Comparison of ENCODE assay signal across 9 cellular contexts in the genomic region with DNA sequence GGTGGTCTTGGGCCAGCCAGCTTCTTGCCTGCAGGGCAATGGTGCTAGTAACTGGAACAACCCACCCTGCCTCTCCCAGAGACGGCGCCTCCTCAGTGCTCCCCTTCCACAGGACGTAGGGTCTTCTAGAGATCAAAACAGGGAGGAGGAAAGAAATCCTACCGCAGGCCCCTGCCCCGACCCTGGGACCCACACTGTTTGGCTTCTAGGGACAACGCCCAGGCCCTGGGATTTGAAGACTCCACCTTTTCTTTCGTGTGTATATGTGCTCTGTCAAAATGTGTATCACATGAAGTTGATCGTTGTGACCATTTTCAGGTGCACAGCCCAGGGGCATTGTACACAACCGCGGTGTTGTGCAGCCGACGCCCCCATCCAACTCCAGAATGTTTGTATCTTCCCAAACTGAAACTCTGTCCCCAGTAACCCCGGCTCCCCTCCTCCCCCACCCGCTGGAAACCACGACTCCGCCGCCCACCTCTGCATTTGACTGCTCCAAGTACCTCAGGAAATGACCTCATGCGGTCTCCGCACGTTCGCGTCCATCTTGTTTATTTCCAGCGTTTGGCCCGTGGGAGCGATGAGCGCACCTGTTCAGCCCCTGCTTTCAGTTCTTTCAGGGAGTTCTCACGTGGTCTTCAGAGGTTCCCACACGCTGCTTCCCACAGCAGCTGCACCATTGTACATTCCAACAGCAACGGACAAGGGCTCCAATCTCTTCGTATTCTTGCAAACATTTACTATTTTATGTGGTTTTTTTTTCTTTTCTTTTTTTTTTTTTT. TPM values are rescaled to one million over a fixed set of nuclear protein-coding genes. Genes with fewer than 3 reads are reported as not detected.
A peak's percentile ranks its signal among the peaks of the same experiment; 100 is the strongest.
DNase-seq lines count a peak whose midpoint lies in the region; ATAC-seq, FAIRE-seq and TF ChIP-seq lines count a peak whose summit lies in the region.
"Had no signal": no experiment of that assay in that cellular context is flagged by ENCODE, and none has a peak within 500 bp of the region (broad histone marks: within the 10 kb centered on the region; RNA-seq: fewer than 3 reads in every experiment).

No MANE protein-coding gene starts in this region.

- no peak for TF ChIP-seq CTCF in Caco-2 (IDR thresholded peaks at IDR 0.05; ENCODE audit: insufficient read depth in 1 of 2, low read depth in 1 of 2, low read length in 1 of 2, severe bottlenecking in 1 of 2, unreplicated experiment in 1 of 2)

- POLR2A ChIA-PET in Caco-2 (lab: Charles Lee), result no interaction called here

- H3K4me1 Mint-ChIP-seq in Caco-2 (ENCODE audit: low read depth, unreplicated experiment), result peaks cover 34% of the 10 kb centered on the region
- peaks cover 22 to 25% of the 10 kb centered on the region in 2 donors for H3K4me1 Mint-ChIP-seq in effector memory CD8-positive, alpha-beta T cell (ENCODE audit: low read depth in 2 of 2)

- no peak overlapping the region for H3K4me3 ChIP-seq in Caco-2 (ENCODE audit: low read depth, low read length)

- no peaks in the 10 kb centered on the region for H3K27me3 Mint-ChIP-seq in Caco-2 (ENCODE audit: insufficient read depth, unreplicated experiment)
- peaks cover 46 to 68% of the 10 kb centered on the region in 2 donors for H3K27me3 Mint-ChIP-seq in effector memory CD8-positive, alpha-beta T cell

- DNase-seq in Caco-2, result no peak
- DNase-seq in HTR-8/SVneo (ENCODE audit: insufficient read length, low spot score), result no peak
- peak; percentile 48 for DNase-seq in activated CD4-positive, alpha-beta T cell treated with anti-CD3 and anti-CD28 coated beads for 1 hour
- peak; percentile 52 to 57 (median 55) for DNase-seq in effector memory CD8-positive, alpha-beta T cell
- peak; percentile 48 to 64 for DNase-seq in stimulated activated CD8-positive, alpha-beta memory T cell treated with anti-CD3 and anti-CD28 coated beads, Interleukin-15, amount 100 ng/mL, for 4 hours (ENCODE audit: low read depth in 2 of 2)
- no peak for DNase-seq in NCI-H1436 treated with DMSO at 0.1 percent for 48 hours (lab: John Stamatoyannopoulos, UW)
- no peak for DNase-seq in C1 segment of cervical spinal cord (lab: John Stamatoyannopoulos, UW)

- peaks cover 30% of the 10 kb centered on the region for H3K4me1 ChIP-seq in Caco-2

- peaks cover 14% of the 10 kb centered on the region for H3K9me3 Mint-ChIP-seq in Caco-2 (ENCODE audit: unreplicated experiment)
- peaks cover 0 to 14% of the 10 kb centered on the region in 2 donors for H3K9me3 Mint-ChIP-seq in effector memory CD8-positive, alpha-beta T cell

- no peaks in the 10 kb centered on the region for H3K27me3 ChIP-seq in Caco-2 (replicated peaks; ENCODE audit: control insufficient read depth, insufficient read depth, low read length)

- no peaks in the 10 kb centered on the region for H3K36me3 ChIP-seq in Caco-2 (ENCODE audit: control insufficient read depth, insufficient read depth, low read length)

- peak; percentile 50 for ATAC-seq in GM19467 (IDR thresholded peaks at IDR 0.05; ENCODE audit: unreplicated experiment)
- peak; percentile 75 for ATAC-seq in effector memory CD8-positive, alpha-beta T cell (replicated peaks)

- H3K4me3 Mint-ChIP-seq in Caco-2 (ENCODE audit: unreplicated experiment), result peak overlapping the region; percentile 50
- peak overlapping the region; percentile 79 to 86 for H3K4me3 Mint-ChIP-seq in effector memory CD8-positive, alpha-beta T cell
- H3K4me3 Mint-ChIP-seq: neural crest cell had no signal

- no peaks in the 10 kb centered on the region for H3K36me3 Mint-ChIP-seq in Caco-2 (ENCODE audit: insufficient read depth, unreplicated experiment)
- peaks cover 25% of the 10 kb centered on the region for H3K36me3 Mint-ChIP-seq in effector memory CD8-positive, alpha-beta T cell (ENCODE audit: insufficient read depth)

- no TSS peak for BruUV-seq in Caco-2 (replicated peaks; lab: Mats Ljungman, UMichigan)

- CTCF ChIA-PET in Caco-2 (lab: Charles Lee), result interaction anchor here (0.6 to 1.8 kb wide), 5 partner anchors 9 to 44 kb away, joined by 3 to 20 read pairs (median 9); no protein-coding TSS in a partner anchor

- intact Hi-C loops in Caco-2 (cut with micrococcal nuclease; ENCODE audit: unreplicated experiment), result loop anchor here (1.0 to 2.0 kb wide), 3 partner anchors 38 to 137 kb away; no protein-coding TSS in a partner anchor

- H3K27ac Mint-ChIP-seq in Caco-2 (ENCODE audit: unreplicated experiment), result no peak overlapping the region
- peak overlapping the region; percentile 38 to 57 for H3K27ac Mint-ChIP-seq in effector memory CD8-positive, alpha-beta T cell

- FAIRE-seq in HTR-8/SVneo (lab: Jason Lieb, UNC), result peak; percentile 79

- peaks cover 10% of the 10 kb centered on the region for H3K9me3 ChIP-seq in Caco-2

RNA-seq across cellular contexts. Expression of gene BHLHE23, which starts 3.4 kb away (rescaled TPM):
- total RNA-seq in Caco-2 (2022), result 0.49 and 0.95 TPM in 2 replicates
- total RNA-seq: neural crest cell had no signal

RNA-seq across cellular contexts. Expression of gene SLC17A9, which starts 57.7 kb away (rescaled TPM):
- total RNA-seq in Caco-2 (2022), result 64.7 and 77.4 TPM in 2 replicates

Comparison
In these comparisons a context has a peak if more than half of its experiments do, and no peak if none do; other contexts are left out.
1. DNase-seq: peak in activated CD4-positive, alpha-beta T cell treated with anti-CD3 and anti-CD28 coated beads for 1 hour (single experiment), effector memory CD8-positive, alpha-beta T cell (3 of 3) and stimulated activated CD8-positive, alpha-beta memory T cell treated with anti-CD3 and anti-CD28 coated beads, Interleukin-15, amount 100 ng/mL, for 4 hours (2 of 2); none in Caco-2 (0 of 2), HTR-8/SVneo (single experiment), NCI-H1436 treated with DMSO at 0.1 percent for 48 hours (single experiment) and C1 segment of cervical spinal cord (0 of 14).